In genomic region chr17:45977506-45977824, GRCh38 we compare ENCODE assay signal across 15 cellular contexts. TPM values are rescaled to one million over a fixed set of nuclear protein-coding genes. Genes with fewer than 3 reads are reported as not detected.
A peak's percentile ranks its signal among the peaks of the same experiment; 100 is the strongest.
DNase-seq lines count a peak whose midpoint lies in the region; TF ChIP-seq lines count a peak whose summit lies in the region.
"Had no signal": no experiment of that assay in that cellular context is flagged by ENCODE, and none has a peak within 500 bp of the region (broad histone marks: within the 10 kb centered on the region; RNA-seq: fewer than 3 reads in every experiment).

No MANE protein-coding gene starts in this region.

- peaks cover 0 to 4% (median under 1%) of the 10 kb centered on the region in 11 experiments; a peak in 12 of 22 replicates for H3K9me3 ChIP-seq in BLaER1 treated with 17β-estradiol and CSF1 and Interleukin-3, amounts not matched to agents 10 nM and 100 nM (replicated peaks in 1 of 11)
- H3K9me3 ChIP-seq in osteoblast (ENCODE audit: low read depth, low read length) (no peaks in the 10 kb centered on the region), skeletal muscle tissue (ENCODE audit: control insufficient read depth in 3 of 3, low read length in 3 of 3) (no peaks in the 10 kb centered on the region)
- H3K9me3 ChIP-seq: BE2C had no signal

- H3K4me1 ChIP-seq in BLaER1 treated with 17β-estradiol and CSF1 and Interleukin-3, amounts not matched to agents 10 nM and 100 nM = peaks cover 23 to 58% (median 54%) of the 10 kb centered on the region in 10 experiments
- H3K4me1 ChIP-seq in osteoblast (ENCODE audit: insufficient read depth, low read length) (no peaks in the 10 kb centered on the region), skeletal muscle tissue (ENCODE audit: control insufficient read depth in 3 of 3, insufficient read depth in 3 of 3, low read length in 3 of 3) (peaks cover 50 to 58% (median 56%) of the 10 kb centered on the region in 3 donors)
- H3K4me1 ChIP-seq: A549 had no signal

- no peaks in the 10 kb centered on the region for H3K27me3 ChIP-seq in BLaER1 treated with 17β-estradiol and CSF1 and Interleukin-3, amounts not matched to agents 10 nM and 100 nM
- H3K27me3 ChIP-seq in osteoblast (ENCODE audit: insufficient read depth, low read length) (peaks cover 10% of the 10 kb centered on the region), skeletal muscle tissue (ENCODE audit: control insufficient read depth in 3 of 3, insufficient read depth in 3 of 3, low read length in 3 of 3) (no peaks in the 10 kb centered on the region)
- H3K27me3 ChIP-seq: BE2C had no signal

- peak overlapping the region in 8 of 11 experiments; percentile 80 to 98 (median 94); a peak in 9 of 22 replicates for H3K4me2 ChIP-seq in BLaER1 treated with 17β-estradiol and CSF1 and Interleukin-3, amounts not matched to agents 10 nM and 100 nM
- H3K4me2 ChIP-seq in osteoblast (ENCODE audit: insufficient read depth, low read length) = no peak overlapping the region
- H3K4me2 ChIP-seq: A549 had no signal

- peak; percentile 60 for DNase-seq in osteoblast (ENCODE audit: insufficient read length, low spot score, missing footprints)
- DNase-seq in foreskin fibroblast = no peak
- no peak for DNase-seq in NCI-H2196 treated with DMSO at 0.1 percent for 48 hours (lab: John Stamatoyannopoulos, UW; ENCODE audit: unreplicated experiment)
- no peak for DNase-seq in NCI-H748 treated with DMSO at 0.1 percent for 48 hours (lab: John Stamatoyannopoulos, UW)
- DNase-seq: DMS53, GF-D8, HCEC 1CT had no signal

- TF ChIP-seq CTCF in VCaP (conservative IDR thresholded peaks at IDR 0.05) (no peak), osteoblast (IDR thresholded peaks at IDR 0.05; ENCODE audit: extremely low read depth, low read depth, low read length) (no peak), foreskin fibroblast (IDR thresholded peaks at IDR 0.05; ENCODE audit: low read depth, low read length) (no peak)

- no peak overlapping the region for H2AFZ ChIP-seq in osteoblast (ENCODE audit: low read length)

- peaks cover 0 to 7% (median 0%) of the 10 kb centered on the region in 11 experiments; a peak in 2 of 22 replicates for H4K20me1 ChIP-seq in BLaER1 treated with 17β-estradiol and CSF1 and Interleukin-3, amounts not matched to agents 10 nM and 100 nM
- H4K20me1 ChIP-seq in osteoblast (ENCODE audit: insufficient read depth, low read length) = no peaks in the 10 kb centered on the region

- H3K36me3 ChIP-seq in BLaER1 treated with 17β-estradiol and CSF1 and Interleukin-3, amounts not matched to agents 10 nM and 100 nM = no peaks in the 10 kb centered on the region
- H3K36me3 ChIP-seq in osteoblast (ENCODE audit: insufficient read depth, low read length) (no peaks in the 10 kb centered on the region), skeletal muscle tissue (ENCODE audit: control insufficient read depth in 3 of 3, insufficient read depth in 3 of 3, low read length in 3 of 3) (peaks cover 0 to 10% (median 2%) of the 10 kb centered on the region in 3 donors)
- H3K36me3 ChIP-seq: BE2C had no signal

- no peaks in the 10 kb centered on the region for H3K79me2 ChIP-seq in osteoblast (ENCODE audit: insufficient read depth, low read length)

- no peak overlapping the region for H3K27ac ChIP-seq in BLaER1 treated with 17β-estradiol and CSF1 and Interleukin-3, amounts not matched to agents 10 nM and 100 nM
- peak overlapping the region; percentile 100; the same call in 1 of the 2 replicates for H3K27ac ChIP-seq in VCaP
- H3K27ac ChIP-seq in osteoblast (ENCODE audit: low read depth, low read length) = no peak overlapping the region
- H3K27ac ChIP-seq in skeletal muscle tissue (ENCODE audit: low read depth, low read length) = peak overlapping the region; percentile 70
- H3K27ac ChIP-seq: A549 had no signal

- no peak overlapping the region for H3K9ac ChIP-seq in BLaER1 treated with 17β-estradiol and CSF1 and Interleukin-3, amounts not matched to agents 10 nM and 100 nM
- H3K9ac ChIP-seq in skeletal muscle tissue (ENCODE audit: low read depth in 1 of 3, low read length in 3 of 3) = no peak overlapping the region

- no peak overlapping the region for H3K4me3 ChIP-seq in BLaER1 treated with 17β-estradiol and CSF1 and Interleukin-3, amounts not matched to agents 10 nM and 100 nM
- H3K4me3 ChIP-seq in osteoblast (ENCODE audit: insufficient read depth, low read length) (no peak overlapping the region), skeletal muscle tissue (ENCODE audit: low read length in 3 of 3) (no peak overlapping the region), foreskin fibroblast (ENCODE audit: low read depth in 1 of 2, low read length in 2 of 2) (no peak overlapping the region)
- H3K4me3 ChIP-seq: A549 had no signal

RNA-seq across cellular contexts. Expression of gene STH, which starts 21.6 kb away (rescaled TPM):
- total RNA-seq in osteoblast = not detected in 2 replicates
- total RNA-seq in skeletal muscle tissue = not detected
- total RNA-seq: H4, HFFc6, HT1080 had no signal

Comparison
In these comparisons a context has a peak if more than half of its experiments do, and no peak if none do; other contexts are left out.
1. H3K27ac ChIP-seq: peak in VCaP (single experiment) and skeletal muscle tissue (single experiment); none in BLaER1 treated with 17β-estradiol and CSF1 and Interleukin-3, amounts not matched to agents 10 nM and 100 nM (0 of 11) and osteoblast (single experiment).